In the genomic region with DNA sequence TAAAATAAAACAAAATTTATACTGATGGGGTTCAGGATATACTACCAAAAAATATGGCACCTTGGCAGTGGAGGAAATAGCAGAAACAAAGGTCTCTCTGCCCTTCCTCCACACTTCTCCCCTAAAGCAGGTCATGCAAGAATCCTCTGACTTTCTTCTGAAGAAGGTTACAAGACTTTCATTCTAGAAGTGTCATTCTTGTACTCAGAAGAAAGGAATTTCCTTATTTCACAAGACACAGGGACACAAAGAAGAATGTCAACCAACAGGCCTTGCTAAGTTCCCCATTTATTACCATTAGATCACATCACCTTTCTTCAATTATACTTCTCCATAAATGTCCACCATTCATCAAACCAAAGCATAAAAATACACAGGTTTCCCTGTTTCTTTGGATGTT, we compare ENCODE assay signal across 22 cellular contexts.
"Had no signal": no experiment of that assay in that cellular context is flagged by ENCODE, and none has a peak within 500 bp of the region (broad histone marks: within the 10 kb centered on the region; RNA-seq: fewer than 3 reads in every experiment).

No MANE protein-coding gene starts in this region.

- DNase-seq: hypothalamus; immature natural killer cell; kidney; left ventricle myocardium inferior; midbrain; mucosa of descending colon; naive thymus-derived CD4-positive, alpha-beta T cell; ovary; right lobe of liver; stimulated activated CD4-positive, alpha-beta T cell treated with anti-CD3 and anti-CD28 coated beads, Interleukin-12 subunit alpha, Interleukin-12 subunit beta, amount 100 ng/mL, for 4 hours; stimulated activated CD4-positive, alpha-beta T cell treated with anti-CD3 and anti-CD28 coated beads, Interleukin-15, amount 100 ng/mL, for 24 hours; stimulated activated CD4-positive, alpha-beta T cell treated with anti-CD3 and anti-CD28 coated beads, Interleukin-2, amount 100 ng/mL, for 24 hours; stimulated activated CD4-positive, alpha-beta T cell treated with anti-CD3 and anti-CD28 coated beads, Interleukin-4, amount 100 ng/mL, for 1 hour; stimulated activated naive B cell treated with anti-CD40 and anti-IgM and Interleukin-4, amounts not matched to agents 10 μg/mL and 1 μg/mL and 100 μg/mL, for 72 hours; stimulated activated naive CD8-positive, alpha-beta T cell treated with anti-CD3 and anti-CD28 coated beads, Interleukin-15, Interleukin-2, amounts not matched to agents 100 U/mL and 50 U/mL, for 24 hours; tibial artery; upper lobe of left lung had no signal

- H3K27ac ChIP-seq: left ventricle myocardium inferior, ovary, right atrium auricular region, right lobe of liver, suprapubic skin, thoracic aorta, tibial artery, upper lobe of left lung, vagina had no signal

- H3K4me3 ChIP-seq: left ventricle myocardium inferior, lung, mucosa of descending colon, ovary, right atrium auricular region, right lobe of liver, suprapubic skin, thoracic aorta, tibial artery, upper lobe of left lung, vagina had no signal

- H3K9me3 ChIP-seq: ovary, right lobe of liver, suprapubic skin, thoracic aorta, tibial artery, vagina had no signal

- H3K4me1 ChIP-seq: left ventricle myocardium inferior, right atrium auricular region, right lobe of liver, suprapubic skin, tibial artery, upper lobe of left lung, vagina had no signal

- H3K36me3 ChIP-seq: left ventricle myocardium inferior, ovary, right atrium auricular region, right lobe of liver, suprapubic skin, thoracic aorta, tibial artery, upper lobe of left lung, vagina had no signal

- H3K27me3 ChIP-seq: ovary, right atrium auricular region, right lobe of liver, suprapubic skin, tibial artery, upper lobe of left lung, vagina had no signal
